Comparison of ENCODE assay signal across 10 cellular contexts in the genomic region with DNA sequence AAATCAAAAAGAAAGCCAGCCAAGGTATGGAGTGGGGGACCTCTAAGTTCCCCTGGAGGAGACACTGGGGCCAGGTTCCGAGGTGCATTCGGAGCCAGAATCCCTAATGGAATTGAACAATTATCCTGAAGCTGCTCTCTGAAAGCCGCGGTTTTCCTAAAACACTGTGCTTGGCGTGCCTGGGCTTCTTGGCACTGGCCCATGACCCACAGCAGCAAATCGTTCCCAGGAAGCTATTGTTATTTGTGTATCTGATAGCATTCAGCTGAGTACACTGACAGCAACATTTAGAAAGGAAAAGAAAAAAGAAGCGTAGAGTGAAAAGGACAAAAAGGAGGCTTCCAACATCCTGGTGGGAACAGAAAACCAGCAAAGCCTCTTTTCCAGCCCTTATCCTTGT.
DNase-seq lines count a peak whose midpoint lies in the region; ATAC-seq and TF ChIP-seq lines count a peak whose summit lies in the region.
"Had no signal": no experiment of that assay in that cellular context is flagged by ENCODE, and none has a peak within 500 bp of the region (broad histone marks: within the 10 kb centered on the region; RNA-seq: fewer than 3 reads in every experiment).

No MANE protein-coding gene starts in this region.

- no peak overlapping the region for H3K56ac ChIP-seq in mesendoderm (ENCODE audit: low read length)

- H3K27ac ChIP-seq in VCaP = peak overlapping the region; percentile 92
- peak overlapping the region; percentile 53 to 74 (median 65) for H3K27ac ChIP-seq in sigmoid colon
- H3K27ac ChIP-seq in mesendoderm (ENCODE audit: low read depth, low read length) = no peak overlapping the region

- in situ Hi-C loops in G401 (cut with HindIII; ENCODE audit: low sequenced_read_pairs) = no loop called here

- H3K79me1 ChIP-seq in mesendoderm (ENCODE audit: low read length) = no peaks in the 10 kb centered on the region

- no peak for TF ChIP-seq POLR2A in sigmoid colon (IDR thresholded peaks at IDR 0.05)

- no peak overlapping the region for H3K4ac ChIP-seq in mesendoderm (ENCODE audit: low read depth, low read length)

- H2BK15ac ChIP-seq in mesendoderm (replicated peaks; ENCODE audit: low read depth) = no peak overlapping the region

- H3K18ac ChIP-seq in mesendoderm (ENCODE audit: low read length) = no peak overlapping the region

- no peaks in the 10 kb centered on the region for H3K9me3 Mint-ChIP-seq in stimulated activated naive CD8-positive, alpha-beta T cell treated with anti-CD3 and anti-CD28 coated beads, Interleukin-15, amount 100 ng/mL, for 72 hours

- H2BK5ac ChIP-seq in mesendoderm (ENCODE audit: low read length) = no peak overlapping the region

- H3K79me2 ChIP-seq in mesendoderm (ENCODE audit: control insufficient read depth, insufficient read depth, low read length) = no peaks in the 10 kb centered on the region

- H3K9me3 ChIP-seq in sigmoid colon = no peaks in the 10 kb centered on the region

- ATAC-seq in Right ventricle myocardium superior (ENCODE audit: poor library complexity) = peak; percentile 57
- no peak for ATAC-seq in stimulated activated naive CD8-positive, alpha-beta T cell treated with anti-CD3 and anti-CD28 coated beads, Interleukin-15, amount 100 ng/mL, for 72 hours
- ATAC-seq in GM19452 (IDR thresholded peaks at IDR 0.05; ENCODE audit: unreplicated experiment) = no peak

- peak overlapping the region in 1 of 4 donors; percentile 1 for H3K4me3 ChIP-seq in sigmoid colon
- H3K4me3 ChIP-seq in mesendoderm (ENCODE audit: low read length) = no peak overlapping the region

- peak; percentile 53 for DNase-seq in G401 (ENCODE audit: low spot score)
- peak; percentile 61 for DNase-seq in Right ventricle myocardium superior
- DNase-seq in sigmoid colon = no peak
- DNase-seq in stimulated activated naive CD8-positive, alpha-beta T cell treated with anti-CD3 and anti-CD28 coated beads, Interleukin-15, amount 100 ng/mL, for 72 hours = no peak
- no peak for DNase-seq in mesendoderm
- no peak for DNase-seq in islet precursor cell
- DNase-seq: NCI-H524 treated with DMSO at 0.1 percent for 48 hours, T-helper 1 cell had no signal

- TF ChIP-seq EP300 in sigmoid colon (IDR thresholded peaks at IDR 0.05) = no peak

- H3K4me1 ChIP-seq in sigmoid colon (peaks cover 0 to 28% (median 12%) of the 10 kb centered on the region in 4 donors), mesendoderm (ENCODE audit: control insufficient read depth, low read depth, low read length) (no peaks in the 10 kb centered on the region)

- no peak overlapping the region for H3K27ac Mint-ChIP-seq in stimulated activated naive CD8-positive, alpha-beta T cell treated with anti-CD3 and anti-CD28 coated beads, Interleukin-15, amount 100 ng/mL, for 72 hours

- H3K4me1 Mint-ChIP-seq in stimulated activated naive CD8-positive, alpha-beta T cell treated with anti-CD3 and anti-CD28 coated beads, Interleukin-15, amount 100 ng/mL, for 72 hours = peaks cover 7% of the 10 kb centered on the region

- no peaks in the 10 kb centered on the region for H3K27me3 Mint-ChIP-seq in stimulated activated naive CD8-positive, alpha-beta T cell treated with anti-CD3 and anti-CD28 coated beads, Interleukin-15, amount 100 ng/mL, for 72 hours

- no peak overlapping the region for H3K23ac ChIP-seq in mesendoderm (ENCODE audit: low read length)

- H3K36me3 ChIP-seq in sigmoid colon (no peaks in the 10 kb centered on the region), mesendoderm (ENCODE audit: control insufficient read depth, insufficient read depth, low read length) (no peaks in the 10 kb centered on the region)

- H3K4me3 Mint-ChIP-seq in stimulated activated naive CD8-positive, alpha-beta T cell treated with anti-CD3 and anti-CD28 coated beads, Interleukin-15, amount 100 ng/mL, for 72 hours = no peak overlapping the region

- H3K9ac ChIP-seq in mesendoderm (ENCODE audit: low read length) = no peak overlapping the region

- no peak overlapping the region for H3K4me2 ChIP-seq in mesendoderm (ENCODE audit: low read length)

- no peaks in the 10 kb centered on the region for H3K27me3 ChIP-seq in sigmoid colon
- no peaks in the 10 kb centered on the region for H3K27me3 ChIP-seq in mesendoderm (ENCODE audit: insufficient read depth, low read length, poor library complexity)

- intact Hi-C loops in Right ventricle myocardium superior (cut with DNase I) = loop anchor here (10.0 kb wide), 1 partner anchor 196 kb away; no protein-coding TSS in a partner anchor
- intact Hi-C loops in sigmoid colon (cut with DNase I) = loop anchor here (5.0 kb wide), 1 partner anchor 46 kb away; no protein-coding TSS in a partner anchor

- 71% methylated on average over 7 of the region's 7 CpGs for WGBS in sigmoid colon, 2 donors
- no CpG with 5 or more reads among the region's 7 CpGs for WGBS in mesendoderm (ENCODE audit: extremely low coverage, insufficient coverage, low lambda C conversion rate)

- no peak overlapping the region for H4K5ac ChIP-seq in mesendoderm (ENCODE audit: low read length)

- H2BK120ac ChIP-seq in mesendoderm (ENCODE audit: low read depth, low read length) = no peak overlapping the region

- no peak overlapping the region for H4K8ac ChIP-seq in mesendoderm (ENCODE audit: low read depth, low read length)

- TF ChIP-seq CTCF in VCaP (conservative IDR thresholded peaks at IDR 0.05) (no peak), sigmoid colon (IDR thresholded peaks at IDR 0.05) (no peak)

- no peak overlapping the region for H2AK5ac ChIP-seq in mesendoderm (ENCODE audit: low read length)

Comparison
In these comparisons a context has a peak if more than half of its experiments do, and no peak if none do; other contexts are left out.
1. DNase-seq: peak in G401 (single experiment) and Right ventricle myocardium superior (single experiment); none in sigmoid colon (single experiment), stimulated activated naive CD8-positive, alpha-beta T cell treated with anti-CD3 and anti-CD28 coated beads, Interleukin-15, amount 100 ng/mL, for 72 hours (0 of 2), mesendoderm (single experiment) and islet precursor cell (single experiment).